ENCODE assay signal across 1 cellular context in the genomic region with DNA sequence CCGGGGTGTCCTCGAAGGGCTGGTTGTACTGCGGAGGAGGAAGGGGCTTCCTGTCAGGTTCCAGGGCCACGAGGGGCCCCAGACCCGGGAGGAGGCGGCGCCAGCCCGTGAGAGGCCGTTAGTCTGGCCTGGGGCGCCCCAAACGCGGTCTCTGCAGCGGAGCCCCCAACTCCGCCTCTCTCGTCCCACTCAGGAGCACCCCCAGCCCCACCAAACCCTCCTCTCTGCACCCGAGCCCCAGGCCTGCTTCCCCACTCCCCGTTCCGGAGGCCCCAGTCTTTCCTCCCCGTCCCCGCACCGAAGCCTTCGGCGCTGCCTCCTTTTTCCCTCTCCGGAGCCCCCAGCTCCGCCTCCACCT.
TF ChIP-seq lines count a peak whose summit lies in the region.

No MANE protein-coding gene starts in this region.

TF ChIP-seq in HepG2, 621 proteins besides CTCF, POLR2A, EP300 and RAD21 (continues in another document):
- TF ChIP-seq, protein P1, sequence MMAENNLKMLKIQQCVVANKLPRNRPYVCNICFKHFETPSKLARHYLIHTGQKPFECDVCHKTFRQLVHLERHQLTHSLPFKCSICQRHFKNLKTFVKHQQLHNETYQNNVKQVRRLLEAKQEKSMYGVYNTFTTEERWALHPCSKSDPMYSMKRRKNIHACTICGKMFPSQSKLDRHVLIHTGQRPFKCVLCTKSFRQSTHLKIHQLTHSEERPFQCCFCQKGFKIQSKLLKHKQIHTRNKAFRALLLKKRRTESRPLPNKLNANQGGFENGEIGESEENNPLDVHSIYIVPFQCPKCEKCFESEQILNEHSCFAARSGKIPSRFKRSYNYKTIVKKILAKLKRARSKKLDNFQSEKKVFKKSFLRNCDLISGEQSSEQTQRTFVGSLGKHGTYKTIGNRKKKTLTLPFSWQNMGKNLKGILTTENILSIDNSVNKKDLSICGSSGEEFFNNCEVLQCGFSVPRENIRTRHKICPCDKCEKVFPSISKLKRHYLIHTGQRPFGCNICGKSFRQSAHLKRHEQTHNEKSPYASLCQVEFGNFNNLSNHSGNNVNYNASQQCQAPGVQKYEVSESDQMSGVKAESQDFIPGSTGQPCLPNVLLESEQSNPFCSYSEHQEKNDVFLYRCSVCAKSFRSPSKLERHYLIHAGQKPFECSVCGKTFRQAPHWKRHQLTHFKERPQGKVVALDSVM (CRISPR knock-in tag; IDR thresholded peaks at IDR 0.05), result no peak
- no peak for TF ChIP-seq NFIB (CRISPR knock-in tag; IDR thresholded peaks at IDR 0.05; ENCODE audit: borderline replicate concordance)
- TF ChIP-seq ZBTB8A (CRISPR knock-in tag; IDR thresholded peaks at IDR 0.05; ENCODE audit: borderline replicate concordance, low read depth), result no peak
- TF ChIP-seq, protein P2, sequence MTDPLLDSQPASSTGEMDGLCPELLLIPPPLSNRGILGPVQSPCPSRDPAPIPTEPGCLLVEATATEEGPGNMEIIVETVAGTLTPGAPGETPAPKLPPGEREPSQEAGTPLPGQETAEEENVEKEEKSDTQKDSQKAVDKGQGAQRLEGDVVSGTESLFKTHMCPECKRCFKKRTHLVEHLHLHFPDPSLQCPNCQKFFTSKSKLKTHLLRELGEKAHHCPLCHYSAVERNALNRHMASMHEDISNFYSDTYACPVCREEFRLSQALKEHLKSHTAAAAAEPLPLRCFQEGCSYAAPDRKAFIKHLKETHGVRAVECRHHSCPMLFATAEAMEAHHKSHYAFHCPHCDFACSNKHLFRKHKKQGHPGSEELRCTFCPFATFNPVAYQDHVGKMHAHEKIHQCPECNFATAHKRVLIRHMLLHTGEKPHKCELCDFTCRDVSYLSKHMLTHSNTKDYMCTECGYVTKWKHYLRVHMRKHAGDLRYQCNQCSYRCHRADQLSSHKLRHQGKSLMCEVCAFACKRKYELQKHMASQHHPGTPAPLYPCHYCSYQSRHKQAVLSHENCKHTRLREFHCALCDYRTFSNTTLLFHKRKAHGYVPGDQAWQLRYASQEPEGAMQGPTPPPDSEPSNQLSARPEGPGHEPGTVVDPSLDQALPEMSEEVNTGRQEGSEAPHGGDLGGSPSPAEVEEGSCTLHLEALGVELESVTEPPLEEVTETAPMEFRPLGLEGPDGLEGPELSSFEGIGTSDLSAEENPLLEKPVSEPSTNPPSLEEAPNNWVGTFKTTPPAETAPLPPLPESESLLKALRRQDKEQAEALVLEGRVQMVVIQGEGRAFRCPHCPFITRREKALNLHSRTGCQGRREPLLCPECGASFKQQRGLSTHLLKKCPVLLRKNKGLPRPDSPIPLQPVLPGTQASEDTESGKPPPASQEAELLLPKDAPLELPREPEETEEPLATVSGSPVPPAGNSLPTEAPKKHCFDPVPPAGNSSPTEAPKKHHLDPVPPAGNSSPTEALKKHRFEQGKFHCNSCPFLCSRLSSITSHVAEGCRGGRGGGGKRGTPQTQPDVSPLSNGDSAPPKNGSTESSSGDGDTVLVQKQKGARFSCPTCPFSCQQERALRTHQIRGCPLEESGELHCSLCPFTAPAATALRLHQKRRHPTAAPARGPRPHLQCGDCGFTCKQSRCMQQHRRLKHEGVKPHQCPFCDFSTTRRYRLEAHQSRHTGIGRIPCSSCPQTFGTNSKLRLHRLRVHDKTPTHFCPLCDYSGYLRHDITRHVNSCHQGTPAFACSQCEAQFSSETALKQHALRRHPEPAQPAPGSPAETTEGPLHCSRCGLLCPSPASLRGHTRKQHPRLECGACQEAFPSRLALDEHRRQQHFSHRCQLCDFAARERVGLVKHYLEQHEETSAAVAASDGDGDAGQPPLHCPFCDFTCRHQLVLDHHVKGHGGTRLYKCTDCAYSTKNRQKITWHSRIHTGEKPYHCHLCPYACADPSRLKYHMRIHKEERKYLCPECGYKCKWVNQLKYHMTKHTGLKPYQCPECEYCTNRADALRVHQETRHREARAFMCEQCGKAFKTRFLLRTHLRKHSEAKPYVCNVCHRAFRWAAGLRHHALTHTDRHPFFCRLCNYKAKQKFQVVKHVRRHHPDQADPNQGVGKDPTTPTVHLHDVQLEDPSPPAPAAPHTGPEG (CRISPR knock-in tag; IDR thresholded peaks at IDR 0.05), result 0 out of 2 replicates have a peak, but pooled peaks have one; percentile 5
- no peak for TF ChIP-seq ARNT (IDR thresholded peaks at IDR 0.05)
- TF ChIP-seq, protein P3, sequence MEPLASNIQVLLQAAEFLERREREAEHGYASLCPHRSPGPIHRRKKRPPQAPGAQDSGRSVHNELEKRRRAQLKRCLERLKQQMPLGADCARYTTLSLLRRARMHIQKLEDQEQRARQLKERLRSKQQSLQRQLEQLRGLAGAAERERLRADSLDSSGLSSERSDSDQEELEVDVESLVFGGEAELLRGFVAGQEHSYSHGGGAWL (CRISPR knock-in tag; IDR thresholded peaks at IDR 0.05), result no peak
- TF ChIP-seq ZNF800 (CRISPR knock-in tag; IDR thresholded peaks at IDR 0.05), result no peak
- TF ChIP-seq ZNF652 (CRISPR knock-in tag; IDR thresholded peaks at IDR 0.05; ENCODE audit: borderline replicate concordance, low read depth), result no peak
- no peak for TF ChIP-seq UBTF (CRISPR knock-in tag; IDR thresholded peaks at IDR 0.05)
- TF ChIP-seq, protein P4, sequence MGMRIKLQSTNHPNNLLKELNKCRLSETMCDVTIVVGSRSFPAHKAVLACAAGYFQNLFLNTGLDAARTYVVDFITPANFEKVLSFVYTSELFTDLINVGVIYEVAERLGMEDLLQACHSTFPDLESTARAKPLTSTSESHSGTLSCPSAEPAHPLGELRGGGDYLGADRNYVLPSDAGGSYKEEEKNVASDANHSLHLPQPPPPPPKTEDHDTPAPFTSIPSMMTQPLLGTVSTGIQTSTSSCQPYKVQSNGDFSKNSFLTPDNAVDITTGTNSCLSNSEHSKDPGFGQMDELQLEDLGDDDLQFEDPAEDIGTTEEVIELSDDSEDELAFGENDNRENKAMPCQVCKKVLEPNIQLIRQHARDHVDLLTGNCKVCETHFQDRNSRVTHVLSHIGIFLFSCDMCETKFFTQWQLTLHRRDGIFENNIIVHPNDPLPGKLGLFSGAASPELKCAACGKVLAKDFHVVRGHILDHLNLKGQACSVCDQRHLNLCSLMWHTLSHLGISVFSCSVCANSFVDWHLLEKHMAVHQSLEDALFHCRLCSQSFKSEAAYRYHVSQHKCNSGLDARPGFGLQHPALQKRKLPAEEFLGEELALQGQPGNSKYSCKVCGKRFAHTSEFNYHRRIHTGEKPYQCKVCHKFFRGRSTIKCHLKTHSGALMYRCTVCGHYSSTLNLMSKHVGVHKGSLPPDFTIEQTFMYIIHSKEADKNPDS (CRISPR knock-in tag; IDR thresholded peaks at IDR 0.05), result 0 out of 2 replicates have a peak, but pooled peaks have one; percentile 2
- no peak; the same call in 1 of the 2 replicates for TF ChIP-seq ZNF234 (CRISPR knock-in tag; conservative IDR thresholded peaks at IDR 0.05)
- no peak for TF ChIP-seq ZNF160 (CRISPR knock-in tag; IDR thresholded peaks at IDR 0.05)
- TF ChIP-seq EEA1 (CRISPR knock-in tag; IDR thresholded peaks at IDR 0.05; ENCODE audit: borderline replicate concordance), result 0 out of 2 replicates have a peak, but pooled peaks have one; percentile 24
- no peak; the same call in 1 of the 2 replicates for TF ChIP-seq ZNF274 (CRISPR knock-in tag; IDR thresholded peaks at IDR 0.05)
- 0 out of 2 replicates have a peak, but pooled peaks have one; percentile 72 for TF ChIP-seq ZNF296 (CRISPR knock-in tag; conservative IDR thresholded peaks at IDR 0.05)
- no peak for TF ChIP-seq TRIM24 (CRISPR knock-in tag; IDR thresholded peaks at IDR 0.05)
- no peak for TF ChIP-seq ATAD3A (CRISPR knock-in tag; IDR thresholded peaks at IDR 0.05)
- TF ChIP-seq ZNF704 (CRISPR knock-in tag; IDR thresholded peaks at IDR 0.05; ENCODE audit: borderline replicate concordance), result 0 out of 2 replicates have a peak, but pooled peaks have one; percentile 0
- no peak for TF ChIP-seq AHDC1 (CRISPR knock-in tag; IDR thresholded peaks at IDR 0.05; ENCODE audit: borderline replicate concordance)
- TF ChIP-seq MTA1 (CRISPR knock-in tag; IDR thresholded peaks at IDR 0.05; ENCODE audit: borderline replicate concordance), result 0 out of 2 replicates have a peak, but pooled peaks have one; percentile 26
- TF ChIP-seq ATF7-NPFF (CRISPR knock-in tag; IDR thresholded peaks at IDR 0.05; ENCODE audit: low read depth), result no peak
- no peak for TF ChIP-seq ZFP82 (CRISPR knock-in tag; IDR thresholded peaks at IDR 0.05; ENCODE audit: borderline replicate concordance)
- TF ChIP-seq, protein P5, sequence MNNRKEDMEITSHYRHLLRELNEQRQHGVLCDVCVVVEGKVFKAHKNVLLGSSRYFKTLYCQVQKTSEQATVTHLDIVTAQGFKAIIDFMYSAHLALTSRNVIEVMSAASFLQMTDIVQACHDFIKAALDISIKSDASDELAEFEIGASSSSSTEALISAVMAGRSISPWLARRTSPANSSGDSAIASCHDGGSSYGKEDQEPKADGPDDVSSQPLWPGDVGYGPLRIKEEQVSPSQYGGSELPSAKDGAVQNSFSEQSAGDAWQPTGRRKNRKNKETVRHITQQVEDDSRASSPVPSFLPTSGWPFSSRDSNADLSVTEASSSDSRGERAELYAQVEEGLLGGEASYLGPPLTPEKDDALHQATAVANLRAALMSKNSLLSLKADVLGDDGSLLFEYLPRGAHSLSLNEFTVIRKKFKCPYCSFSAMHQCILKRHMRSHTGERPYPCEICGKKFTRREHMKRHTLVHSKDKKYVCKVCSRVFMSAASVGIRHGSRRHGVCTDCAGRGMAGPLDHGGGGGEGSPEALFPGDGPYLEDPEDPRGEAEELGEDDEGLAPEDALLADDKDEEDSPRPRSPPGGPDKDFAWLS (CRISPR knock-in tag; IDR thresholded peaks at IDR 0.05; ENCODE audit: borderline replicate concordance), result 0 out of 2 replicates have a peak, but pooled peaks have one; percentile 53
- no peak for TF ChIP-seq SIX4 (CRISPR knock-in tag; IDR thresholded peaks at IDR 0.05)
- no peak for TF ChIP-seq ZNF33B (CRISPR knock-in tag; IDR thresholded peaks at IDR 0.05)
- TF ChIP-seq ZMYM4 (CRISPR knock-in tag; IDR thresholded peaks at IDR 0.05), result no peak
- no peak for TF ChIP-seq ZNF660 (CRISPR knock-in tag; IDR thresholded peaks at IDR 0.05; ENCODE audit: borderline replicate concordance, low read depth)
